ENCODE assay signal across 7 cellular contexts in genomic region chrX:154630949-154631348, GRCh38. TPM values are rescaled to one million over a fixed set of nuclear protein-coding genes. Genes with fewer than 3 reads are reported as not detected.
"Had no signal": no experiment of that assay in that cellular context is flagged by ENCODE, and none has a peak within 500 bp of the region (broad histone marks: within the 10 kb centered on the region; RNA-seq: fewer than 3 reads in every experiment).

No MANE protein-coding gene starts in this region.

RNA-seq across cellular contexts. Expression of gene CTAG1B, which starts 11.9 kb away (rescaled TPM):
- total RNA-seq: GM23248, GM23338, H1, H4, H7, H9, HFFc6 had no signal
- polyA plus RNA-seq: GM23248, GM23338, H1 had no signal

RNA-seq across cellular contexts. Expression of gene CTAG2, which starts 22.4 kb away (rescaled TPM):
- total RNA-seq: GM23248, H1, H4, H7, H9, HFFc6 had no signal
- polyA plus RNA-seq: GM23248, GM23338, H1 had no signal

RNA-seq across cellular contexts. Expression of gene CTAG1A, which starts 46.0 kb away (rescaled TPM):
- total RNA-seq: GM23248, GM23338, H1, H4, H7, H9, HFFc6 had no signal
- polyA plus RNA-seq: GM23248, GM23338, H1 had no signal
